In the genomic region with DNA sequence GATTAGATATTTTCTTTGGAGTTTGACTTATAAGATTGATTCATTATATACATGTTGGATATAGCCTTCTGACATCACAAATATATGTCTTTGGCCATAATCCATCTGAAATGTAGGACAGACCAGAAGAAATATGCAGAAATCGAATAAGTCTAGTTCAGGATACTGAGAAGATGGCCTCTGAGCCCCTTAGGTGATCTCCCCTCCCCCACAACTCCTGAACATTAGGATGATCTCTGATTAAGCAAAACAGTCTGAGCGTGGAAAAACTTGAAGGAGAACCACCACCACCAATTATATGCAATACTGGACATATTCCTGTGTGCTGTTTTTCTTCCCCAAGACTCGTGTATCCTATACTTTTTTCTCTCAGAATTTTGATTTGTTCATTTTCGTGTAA, we compare ENCODE assay signal across 8 cellular contexts. TPM values are rescaled to one million over a fixed set of nuclear protein-coding genes. Genes with fewer than 3 reads are reported as not detected.
DNase-seq lines count a peak whose midpoint lies in the region; TF ChIP-seq lines count a peak whose summit lies in the region.

No MANE protein-coding gene starts in this region.

- H3K4me2 ChIP-seq in hepatocyte = peak overlapping the region; percentile 78

- no peak overlapping the region for H2AFZ ChIP-seq in hepatocyte

- TF ChIP-seq POLR2A in transverse colon (IDR thresholded peaks at IDR 0.05) = no peak

- no peak for TF ChIP-seq CTCF in cardiac muscle cell (IDR thresholded peaks at IDR 0.05; ENCODE audit: low read depth, low read length)
- TF ChIP-seq CTCF in WI38 (IDR thresholded peaks at IDR 0.05; ENCODE audit: low read depth, low read length) = no peak
- TF ChIP-seq CTCF in hepatocyte (IDR thresholded peaks at IDR 0.05; ENCODE audit: poor library complexity) = no peak
- TF ChIP-seq CTCF in transverse colon (IDR thresholded peaks at IDR 0.05) = no peak

- peak overlapping the region; percentile 82 for H3K4me3 ChIP-seq in cardiac muscle cell
- H3K4me3 ChIP-seq in WI38 (ENCODE audit: low read depth, low read length) = peak overlapping the region; percentile 97
- peak overlapping the region; percentile 93 for H3K4me3 ChIP-seq in hepatocyte
- H3K4me3 ChIP-seq in transverse colon = no peak overlapping the region

- peak in 1 of 2 donors; percentile 13 for DNase-seq in cardiac muscle cell (ENCODE audit: low read depth in 1 of 2, low spot score in 1 of 2)
- DNase-seq in cardiac septum (ENCODE audit: low spot score) = no peak
- peak; percentile 17 for DNase-seq in hepatocyte (ENCODE audit: low spot score)
- DNase-seq in transverse colon = no peak
- DNase-seq in COLO668 (lab: John Stamatoyannopoulos, UW; ENCODE audit: unreplicated experiment) = no peak
- no peak for DNase-seq in LoVo (ENCODE audit: low spot score)
- no peak for DNase-seq in GM03348 (ENCODE audit: low spot score)

- WGBS in hepatocyte (ENCODE audit: low lambda C conversion rate, missing lambda C conversion rate) = 29% methylated on average over 4 of the region's 4 CpGs
- 14 to 23% methylated on average over 4 of the region's 4 CpGs for WGBS in transverse colon (ENCODE audit: low coverage in 1 of 2), 2 donors

- H3K27me3 ChIP-seq in cardiac muscle cell (no peaks in the 10 kb centered on the region), hepatocyte (no peaks in the 10 kb centered on the region), transverse colon (no peaks in the 10 kb centered on the region)

- H3K36me3 ChIP-seq in cardiac muscle cell (no peaks in the 10 kb centered on the region), hepatocyte (replicated peaks; ENCODE audit: insufficient read depth, low read depth) (no peaks in the 10 kb centered on the region), transverse colon (no peaks in the 10 kb centered on the region)

- H3K4me1 ChIP-seq in cardiac muscle cell (ENCODE audit: low read depth) (peaks cover 59% of the 10 kb centered on the region), hepatocyte (ENCODE audit: insufficient read depth) (peaks cover 53% of the 10 kb centered on the region), transverse colon (peaks cover 50 to 71% (median 61%) of the 10 kb centered on the region in 4 donors)

- peaks cover 69% of the 10 kb centered on the region for H4K20me1 ChIP-seq in hepatocyte (ENCODE audit: insufficient read depth, poor library complexity, severe bottlenecking)

- no peak for TF ChIP-seq EP300 in transverse colon (IDR thresholded peaks at IDR 0.05; ENCODE audit: low read depth)

- H3K9me2 ChIP-seq in hepatocyte (replicated peaks; ENCODE audit: insufficient read depth) = no peaks in the 10 kb centered on the region

- peaks cover 83% of the 10 kb centered on the region for H3K79me2 ChIP-seq in hepatocyte

- no peaks in the 10 kb centered on the region for H3K9me3 ChIP-seq in cardiac muscle cell (ENCODE audit: low read depth)
- H3K9me3 ChIP-seq in hepatocyte (ENCODE audit: low read depth) = no peaks in the 10 kb centered on the region
- no peaks in the 10 kb centered on the region for H3K9me3 ChIP-seq in transverse colon

- in situ Hi-C loops in transverse colon (cut with MboI; ENCODE audit: low pct_ligation_motif_present in 1 of 4, low pct_unique_long_range_greater_than_20kb in 1 of 4, low sequenced_read_pairs in 3 of 4) = no loop called here

- intact Hi-C loops in cardiac septum (cut with DNase I) = no loop called here
- intact Hi-C loops in transverse colon (cut with DNase I; ENCODE audit: low total_unique reads) = no loop called here

- H3K27ac ChIP-seq in cardiac muscle cell = peak overlapping the region; percentile 99
- H3K27ac ChIP-seq in hepatocyte = peak overlapping the region; percentile 99
- peak overlapping the region; percentile 98 to 99 (median 98) for H3K27ac ChIP-seq in transverse colon

RNA-seq across cellular contexts. Expression of gene SETD5, which starts 3.2 kb away (rescaled TPM):
- total RNA-seq in cardiac muscle cell = 107 and 275 TPM in 2 replicates
- 176 and 306 TPM in 2 replicates for polyA plus RNA-seq in cardiac muscle cell
- total RNA-seq in cardiac septum = 65.9 TPM
- 69.8 and 75.2 TPM in 2 replicates for total RNA-seq in hepatocyte
- polyA plus RNA-seq in hepatocyte = 110 and 119 TPM in 2 replicates
- total RNA-seq in transverse colon = 100 to 1,000 TPM in 3 of 4 donors, 10 to 100 TPM in 1; 70.6 to 161 (median 129) TPM

RNA-seq across cellular contexts. Expression of gene THUMPD3, which starts 37.8 kb away (rescaled TPM):
- total RNA-seq in cardiac muscle cell = 24.5 and 43.5 TPM in 2 replicates
- 33.6 and 37.7 TPM in 2 replicates for polyA plus RNA-seq in cardiac muscle cell
- total RNA-seq in cardiac septum = 53.5 TPM
- 20.7 and 22.7 TPM in 2 replicates for total RNA-seq in hepatocyte
- 16.3 and 17.3 TPM in 2 replicates for polyA plus RNA-seq in hepatocyte
- total RNA-seq in transverse colon = 10 to 100 TPM in 3 of 4 donors, 1 to 10 TPM in 1; 5.4 to 26.9 (median 19.4) TPM

Comparison
In these comparisons a context has a peak if more than half of its experiments do, and no peak if none do; other contexts are left out.
1. H3K4me3 ChIP-seq: peak in cardiac muscle cell (single experiment), WI38 (single experiment) and hepatocyte (single experiment); none in transverse colon (0 of 4).
2. Peak in every context shown above with its lines, with median percentiles within 50 percentile points of each other: H3K27ac ChIP-seq.